9 cellular contexts compared by ENCODE assay signal in the genomic region with DNA sequence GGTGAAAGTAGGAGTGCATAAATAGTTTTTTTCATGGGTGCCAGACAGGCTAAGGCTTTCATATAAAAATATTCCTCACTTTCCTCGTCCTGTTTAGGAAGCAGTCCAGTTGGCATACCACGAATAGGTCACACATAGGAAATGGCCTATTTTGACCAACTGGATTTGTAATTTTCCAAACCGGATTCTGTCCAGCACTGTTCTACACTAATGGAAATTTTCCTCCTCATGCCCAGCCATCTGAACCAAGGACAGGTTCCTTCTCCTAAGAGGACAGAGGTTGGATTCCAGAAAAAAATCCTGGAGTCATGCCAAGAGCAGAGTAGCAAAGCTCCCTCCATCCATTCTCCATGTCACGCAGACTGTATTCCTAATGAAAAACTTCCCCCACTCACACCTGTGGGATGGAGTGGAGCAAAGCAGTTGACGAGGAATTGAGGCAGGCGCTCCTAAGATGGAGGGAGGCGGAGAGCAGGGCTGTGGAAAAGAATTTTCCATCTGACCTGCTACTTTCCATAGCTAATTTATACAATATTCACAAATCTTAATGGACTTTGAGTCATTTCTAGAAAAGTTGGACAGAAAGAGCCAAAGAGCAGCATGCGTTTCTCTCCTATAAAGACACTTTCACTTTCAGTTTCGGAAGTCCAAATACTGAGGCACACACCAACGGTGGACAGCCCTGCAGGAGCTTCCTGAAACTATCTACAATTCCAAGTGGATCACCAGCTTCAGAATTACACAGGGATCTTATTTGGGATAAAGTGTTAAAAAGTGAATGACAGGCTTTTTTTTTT. TPM values are rescaled to one million over a fixed set of nuclear protein-coding genes. Genes with fewer than 3 reads are reported as not detected.
DNase-seq lines count a peak whose midpoint lies in the region; ATAC-seq and TF ChIP-seq lines count a peak whose summit lies in the region.
"Had no signal": no experiment of that assay in that cellular context is flagged by ENCODE, and none has a peak within 500 bp of the region (broad histone marks: within the 10 kb centered on the region; RNA-seq: fewer than 3 reads in every experiment).

No MANE protein-coding gene starts in this region.

- H2BK20ac ChIP-seq in IMR-90 (ENCODE audit: low read depth, low read length), result no peak overlapping the region

- H3K9me3 ChIP-seq in A673 (ENCODE audit: low read depth, low read length, poor library complexity, severe bottlenecking) (no peaks in the 10 kb centered on the region), IMR-90 (ENCODE audit: control insufficient read depth, insufficient read depth, low read length) (no peaks in the 10 kb centered on the region), muscle layer of duodenum (ENCODE audit: control insufficient read depth in 1 of 2, low read length in 2 of 2) (no peaks in the 10 kb centered on the region)

- H2BK5ac ChIP-seq in IMR-90 (ENCODE audit: low read depth, low read length, poor library complexity, severe bottlenecking), result no peak overlapping the region

- in situ Hi-C loops in IMR-90 (cut with MboI; ENCODE audit: low sequenced_read_pairs), result no loop called here

- H3K56ac ChIP-seq in IMR-90 (ENCODE audit: extremely low read depth, insufficient read depth, low read length), result no peak overlapping the region; the same call in 1 of the 2 replicates

- peak overlapping the region; percentile 25; the same call in 1 of the 2 replicates for H4K5ac ChIP-seq in IMR-90 (ENCODE audit: low read depth, low read length)

- H3K27ac ChIP-seq in A673 (ENCODE audit: low read depth, low read length, poor library complexity, severe bottlenecking) (peak overlapping the region; percentile 11), IMR-90 (ENCODE audit: insufficient read depth, low read length) (peak overlapping the region; percentile 11; the same call in 1 of the 2 replicates), muscle layer of duodenum (ENCODE audit: low read length) (peak overlapping the region; percentile 50)
- H3K27ac ChIP-seq: epithelial cell of prostate had no signal

- H3K4ac ChIP-seq in IMR-90 (ENCODE audit: low read depth, low read length), result peak overlapping the region; percentile 19

- DNase-seq in A673 (ENCODE audit: low spot score) (no peak), IMR-90 (peak; percentile 29), cerebellar cortex (ENCODE audit: low spot score) (peak; percentile 87), COR-L47 (lab: John Stamatoyannopoulos, UW) (no peak), NCI-H69 (lab: John Stamatoyannopoulos, UW) (no peak), H4 (ENCODE audit: low spot score) (no peak)

- H3K36me3 ChIP-seq in A673 (ENCODE audit: insufficient read depth, low read length, poor library complexity, severe bottlenecking), result no peaks in the 10 kb centered on the region
- H3K36me3 ChIP-seq in IMR-90 (ENCODE audit: control insufficient read depth, insufficient read depth, low read length), result peaks cover 49% of the 10 kb centered on the region
- H3K36me3 ChIP-seq in muscle layer of duodenum (ENCODE audit: control insufficient read depth in 1 of 2, insufficient read depth in 2 of 2, low read length in 2 of 2), result no peaks in the 10 kb centered on the region

- no peak overlapping the region; the same call in 1 of the 2 replicates for H4K91ac ChIP-seq in IMR-90 (ENCODE audit: insufficient read depth, low read depth, low read length)

- no peak overlapping the region for H2BK15ac ChIP-seq in IMR-90 (ENCODE audit: low read depth, low read length)

- no peak overlapping the region for H3K23ac ChIP-seq in IMR-90 (ENCODE audit: low read depth, low read length)

- peak overlapping the region; percentile 71 for H2AK9ac ChIP-seq in IMR-90 (replicated peaks; ENCODE audit: low read depth, low read length, poor library complexity)

- CTCF ChIA-PET in A673 (lab: Charles Lee), result no interaction called here
- CTCF ChIA-PET in IMR-90 (lab: Yijun Ruan, JAX), result no interaction called here

- no peaks in the 10 kb centered on the region for H3K27me3 ChIP-seq in A673 (replicated peaks; ENCODE audit: insufficient read depth, low read depth, low read length, poor library complexity)
- H3K27me3 ChIP-seq in IMR-90 (ENCODE audit: control insufficient read depth, insufficient read depth, low read length), result no peaks in the 10 kb centered on the region
- H3K27me3 ChIP-seq in muscle layer of duodenum (ENCODE audit: low read depth, low read length), result no peaks in the 10 kb centered on the region

- H3K4me1 ChIP-seq in A673 (ENCODE audit: insufficient read depth, low read length, poor library complexity, severe bottlenecking) (peaks cover 10% of the 10 kb centered on the region), IMR-90 (ENCODE audit: control insufficient read depth, insufficient read depth, low read length) (peaks cover 21% of the 10 kb centered on the region), muscle layer of duodenum (ENCODE audit: control insufficient read depth in 1 of 2, insufficient read depth in 2 of 2, low read length in 2 of 2) (peaks cover 9 to 35% of the 10 kb centered on the region in 2 donors)

- ATAC-seq in IMR-90 (ENCODE audit: low read depth), result no peak
- ATAC-seq in HG02870 (IDR thresholded peaks at IDR 0.05; ENCODE audit: unreplicated experiment), result no peak

- H3K9ac ChIP-seq in IMR-90 (ENCODE audit: low read depth, low read length), result no peak overlapping the region

- H4K20me1 ChIP-seq in IMR-90 (ENCODE audit: insufficient read depth, low read length), result peaks cover 17% of the 10 kb centered on the region

- TF ChIP-seq RAD21 in IMR-90 (IDR thresholded peaks at IDR 0.05; ENCODE audit: low read length), result no peak

- dilution Hi-C loops in IMR-90 (cut with HindIII; ENCODE audit: low sequenced_read_pairs, unreplicated experiment), result no loop called here

- no peak overlapping the region for H2AK5ac ChIP-seq in IMR-90 (ENCODE audit: low read depth, low read length)

- no CpG with 5 or more reads among the region's 10 CpGs for WGBS in IMR-90 (ENCODE audit: extremely low coverage in 2 of 2, insufficient read length in 1 of 2), 2 experiments

- TF ChIP-seq CTCF in A673 (conservative IDR thresholded peaks at IDR 0.05; ENCODE audit: low read depth, low read length) (no peak), IMR-90 (conservative IDR thresholded peaks at IDR 0.05; ENCODE audit: low read depth, low read length) (no peak)

- H4K8ac ChIP-seq in IMR-90 (ENCODE audit: low read depth in 2 of 2, low read length in 2 of 2), result peak overlapping the region in 1 of 2 experiments; percentile 62; a peak in 3 of 4 replicates

- intact Hi-C loops in A673 (cut with micrococcal nuclease; ENCODE audit: unreplicated experiment), result no loop called here
- intact Hi-C loops in IMR-90 (cut with micrococcal nuclease), result loop anchor here (5.0 kb wide), 2 partner anchors 80 to 155 kb away; no protein-coding TSS in a partner anchor

- no peak overlapping the region for H3K18ac ChIP-seq in IMR-90 (ENCODE audit: low read depth, low read length)

- POLR2A ChIA-PET in A673 (lab: Charles Lee; ENCODE audit: low non-redundant PET) (no interaction called here), IMR-90 (lab: Charles Lee; ENCODE audit: unreplicated experiment) (no interaction called here)

- H3K4me3 ChIP-seq in A673 (ENCODE audit: low read depth, low read length, poor library complexity, severe bottlenecking) (no peak overlapping the region), IMR-90 (ENCODE audit: insufficient read depth, low read depth, low read length) (no peak overlapping the region), muscle layer of duodenum (ENCODE audit: low read depth in 1 of 2, low read length in 2 of 2) (peak overlapping the region; percentile 69 to 70)

- no peak overlapping the region for H2BK120ac ChIP-seq in IMR-90 (ENCODE audit: low read depth, low read length)

- H2AFZ ChIP-seq in IMR-90 (replicated peaks; ENCODE audit: low read length, poor library complexity), result no peak overlapping the region

- TF ChIP-seq POLR2A in IMR-90 (IDR thresholded peaks at IDR 0.05; ENCODE audit: low read depth, low read length), result no peak

- peak overlapping the region; percentile 54 for H3K4me2 ChIP-seq in IMR-90 (ENCODE audit: low read depth, low read length)

- peaks cover 52% of the 10 kb centered on the region for H3K9me1 ChIP-seq in IMR-90 (ENCODE audit: insufficient read depth, low read length)

- BruUV-seq in A673 (replicated peaks; lab: Mats Ljungman, UMichigan), result no TSS peak
- BruUV-seq in IMR-90 (replicated peaks; lab: Mats Ljungman, UMichigan), result no TSS peak

- no peak overlapping the region for H3K14ac ChIP-seq in IMR-90 (replicated peaks; ENCODE audit: low read depth, low read length)

- peaks cover 11 to 82% of the 10 kb centered on the region in 2 experiments for H3K79me1 ChIP-seq in IMR-90 (ENCODE audit: low read depth in 1 of 2, low read length in 2 of 2)

TF ChIP-seq in IMR-90, 13 proteins besides CTCF, POLR2A, EP300 and RAD21:
- TF ChIP-seq SMC3 (IDR thresholded peaks at IDR 0.05; ENCODE audit: low read depth, low read length) (no peak), FOS (IDR thresholded peaks at IDR 0.05; ENCODE audit: low read depth, low read length) (no peak), MXI1 (IDR thresholded peaks at IDR 0.05; ENCODE audit: borderline replicate concordance, low read depth, low read length) (no peak), NFE2L2 (IDR thresholded peaks at IDR 0.05; ENCODE audit: low read depth, low read length) (no peak), MAZ (IDR thresholded peaks at IDR 0.05; ENCODE audit: borderline replicate concordance, low read depth, low read length) (no peak)

RNA-seq across cellular contexts. Expression of gene PANK2, which starts 43.3 kb away (rescaled TPM):
- 71.0 and 77.4 TPM in 2 replicates for total RNA-seq in A673 (2021)
- total RNA-seq in IMR-90 (2012; rRNA removed), result 28.1 and 47.8 TPM in 2 replicates
- 15.8 and 17.7 TPM in 2 replicates for polyA plus RNA-seq in IMR-90 (2012; rRNA removed)
- polyA plus RNA-seq in IMR-90 (2012; cell fraction: cytosol; rRNA removed), result 7.9 and 8.4 TPM in 2 replicates
- 29.3 and 35.5 TPM in 2 replicates for polyA plus RNA-seq in IMR-90 (2012; cell fraction: nucleus; rRNA removed; ENCODE audit: low replicate concordance)
- 37.4 and 40.8 TPM in 2 replicates for total RNA-seq in H4 (2014; rRNA removed; shearing (Covaris generic))

Comparison
In these comparisons a context has a peak if more than half of its experiments do, and no peak if none do; other contexts are left out.
1. DNase-seq: peak in IMR-90 (single experiment) and cerebellar cortex (single experiment); none in A673 (single experiment), COR-L47 (single experiment), NCI-H69 (single experiment) and H4 (single experiment).
2. H3K4me3 ChIP-seq: peak in muscle layer of duodenum (2 of 2); none in A673 (single experiment) and IMR-90 (single experiment).
3. Peak in every context shown above with its lines, with median percentiles within 50 percentile points of each other: H3K27ac ChIP-seq.